8 cellular contexts compared by ENCODE assay signal in genomic region chr1:167803358-167804217, GRCh38.
DNase-seq lines count a peak whose midpoint lies in the region; ATAC-seq and FAIRE-seq lines count a peak whose summit lies in the region.

No MANE protein-coding gene starts in this region.

- H2BK120ac ChIP-seq in mesendoderm (ENCODE audit: low read depth, low read length), result no peak overlapping the region

- H3K27ac Mint-ChIP-seq in activated CD8-positive, alpha-beta T cell treated with anti-CD3 and anti-CD28 coated beads, Interleukin-2, amount 10 ng/mL, durations not matched to agents 7 days and 5 days, result no peak overlapping the region
- H3K27ac Mint-ChIP-seq in effector memory CD8-positive, alpha-beta T cell, result peak overlapping the region; percentile 88 to 95

- no peaks in the 10 kb centered on the region for H3K9me3 Mint-ChIP-seq in activated CD8-positive, alpha-beta T cell treated with anti-CD3 and anti-CD28 coated beads, Interleukin-2, amount 10 ng/mL, durations not matched to agents 7 days and 5 days (ENCODE audit: insufficient read depth)
- no peaks in the 10 kb centered on the region for H3K9me3 Mint-ChIP-seq in effector memory CD8-positive, alpha-beta T cell

- no peaks in the 10 kb centered on the region for H3K79me2 ChIP-seq in mesendoderm (ENCODE audit: control insufficient read depth, insufficient read depth, low read length)

- peak; percentile 85 for ATAC-seq in GM21515 (IDR thresholded peaks at IDR 0.05; ENCODE audit: unreplicated experiment)
- peak; percentile 93 for ATAC-seq in activated CD8-positive, alpha-beta T cell treated with anti-CD3 and anti-CD28 coated beads, Interleukin-2, amount 10 ng/mL, durations not matched to agents 7 days and 5 days
- ATAC-seq in effector memory CD8-positive, alpha-beta T cell (replicated peaks), result peak; percentile 85

- POLR2A ChIA-PET in activated CD8-positive, alpha-beta T cell treated with anti-CD3 and anti-CD28 coated beads, Interleukin-2, amount 10 ng/mL, durations not matched to agents 7 days and 5 days (lab: Charles Lee), result interaction anchor here (1.5 to 2.3 kb wide), 2 partner anchors 132 kb away, joined by 3 to 8 read pairs; partner anchors contain the start of gene DCAF6

- no peak overlapping the region for H3K4me2 ChIP-seq in mesendoderm (ENCODE audit: low read length)

- no peak overlapping the region for H2AK5ac ChIP-seq in mesendoderm (ENCODE audit: low read length)

- H3K27me3 Mint-ChIP-seq in activated CD8-positive, alpha-beta T cell treated with anti-CD3 and anti-CD28 coated beads, Interleukin-2, amount 10 ng/mL, durations not matched to agents 7 days and 5 days (ENCODE audit: low read depth), result peaks cover 2% of the 10 kb centered on the region
- no peaks in the 10 kb centered on the region for H3K27me3 Mint-ChIP-seq in effector memory CD8-positive, alpha-beta T cell

- peak; percentile 85 for FAIRE-seq in HTR-8/SVneo (lab: Jason Lieb, UNC)

- H3K36me3 ChIP-seq in mesendoderm (ENCODE audit: control insufficient read depth, insufficient read depth, low read length), result no peaks in the 10 kb centered on the region

- DNase-seq in DMS 273 (lab: John Stamatoyannopoulos, UW; ENCODE audit: unreplicated experiment), result peak; percentile 98
- peak; percentile 93 for DNase-seq in HTR-8/SVneo (ENCODE audit: insufficient read length, low spot score)
- peak; percentile 77 to 94 for DNase-seq in NOMO-1 (lab: John Stamatoyannopoulos, UW; ENCODE audit: unreplicated experiment in 2 of 2)
- DNase-seq in activated CD8-positive, alpha-beta T cell treated with anti-CD3 and anti-CD28 coated beads, Interleukin-2, amount 10 ng/mL, durations not matched to agents 7 days and 5 days, result peak; percentile 92
- peak; percentile 77 to 80 (median 79) for DNase-seq in effector memory CD8-positive, alpha-beta T cell
- peak; percentile 99 for DNase-seq in mesendoderm
- peak; percentile 75 to 83 for DNase-seq in stimulated activated CD8-positive, alpha-beta memory T cell treated with anti-CD3 and anti-CD28 coated beads, Interleukin-2, amount 100 ng/mL, for 48 hours (ENCODE audit: low read depth in 2 of 2)

- no CpG with 5 or more reads among the region's 12 CpGs for WGBS in mesendoderm (ENCODE audit: extremely low coverage, insufficient coverage, low lambda C conversion rate)

- H3K36me3 Mint-ChIP-seq in activated CD8-positive, alpha-beta T cell treated with anti-CD3 and anti-CD28 coated beads, Interleukin-2, amount 10 ng/mL, durations not matched to agents 7 days and 5 days (ENCODE audit: low read depth), result no peaks in the 10 kb centered on the region
- peaks cover 9% of the 10 kb centered on the region for H3K36me3 Mint-ChIP-seq in effector memory CD8-positive, alpha-beta T cell (ENCODE audit: insufficient read depth)

- H3K4me1 Mint-ChIP-seq in activated CD8-positive, alpha-beta T cell treated with anti-CD3 and anti-CD28 coated beads, Interleukin-2, amount 10 ng/mL, durations not matched to agents 7 days and 5 days (ENCODE audit: low read depth), result peaks cover 25% of the 10 kb centered on the region
- peaks cover 22 to 23% of the 10 kb centered on the region in 2 donors for H3K4me1 Mint-ChIP-seq in effector memory CD8-positive, alpha-beta T cell (ENCODE audit: low read depth in 2 of 2)

- no peak overlapping the region for H2BK5ac ChIP-seq in mesendoderm (ENCODE audit: low read length)

- H3K27me3 ChIP-seq in mesendoderm (ENCODE audit: insufficient read depth, low read length, poor library complexity), result no peaks in the 10 kb centered on the region

- no peak overlapping the region for H3K18ac ChIP-seq in mesendoderm (ENCODE audit: low read length)

- no peak overlapping the region for H3K4ac ChIP-seq in mesendoderm (ENCODE audit: low read depth, low read length)

- H3K79me1 ChIP-seq in mesendoderm (ENCODE audit: low read length), result no peaks in the 10 kb centered on the region

- no peak overlapping the region for H3K27ac ChIP-seq in mesendoderm (ENCODE audit: low read depth, low read length)

- no peak overlapping the region for H3K4me3 Mint-ChIP-seq in activated CD8-positive, alpha-beta T cell treated with anti-CD3 and anti-CD28 coated beads, Interleukin-2, amount 10 ng/mL, durations not matched to agents 7 days and 5 days
- H3K4me3 Mint-ChIP-seq in effector memory CD8-positive, alpha-beta T cell, result peak overlapping the region in 1 of 2 donors; percentile 13

- no peak overlapping the region for H3K4me3 ChIP-seq in mesendoderm (ENCODE audit: low read length)

- no peak overlapping the region for H4K5ac ChIP-seq in mesendoderm (ENCODE audit: low read length)

- H3K4me1 ChIP-seq in mesendoderm (ENCODE audit: control insufficient read depth, low read depth, low read length), result no peaks in the 10 kb centered on the region

- CTCF ChIA-PET in activated CD8-positive, alpha-beta T cell treated with anti-CD3 and anti-CD28 coated beads, Interleukin-2, amount 10 ng/mL, durations not matched to agents 7 days and 5 days (lab: Charles Lee), result interaction anchor here (0.5 to 2.2 kb wide), 13 partner anchors 10 to 135 kb away, joined by 3 to 9 read pairs (median 3); no protein-coding TSS in a partner anchor

- no peak overlapping the region for H3K56ac ChIP-seq in mesendoderm (ENCODE audit: low read length)

- H3K23ac ChIP-seq in mesendoderm (ENCODE audit: low read length), result no peak overlapping the region

- H2BK15ac ChIP-seq in mesendoderm (replicated peaks; ENCODE audit: low read depth), result no peak overlapping the region

- no peak overlapping the region for H4K8ac ChIP-seq in mesendoderm (ENCODE audit: low read depth, low read length)

- H3K9ac ChIP-seq in mesendoderm (ENCODE audit: low read length), result no peak overlapping the region
